In genomic region chr2:193103064-193103463, GRCh38 we compare ENCODE assay signal across 21 cellular contexts.
DNase-seq lines count a peak whose midpoint lies in the region; ATAC-seq, FAIRE-seq and TF ChIP-seq lines count a peak whose summit lies in the region.
"Had no signal": no experiment of that assay in that cellular context is flagged by ENCODE, and none has a peak within 500 bp of the region (broad histone marks: within the 10 kb centered on the region; RNA-seq: fewer than 3 reads in every experiment).

No MANE protein-coding gene starts in this region.

- CTCF ChIA-PET in RWPE1 (lab: Yijun Ruan, JAX) = no interaction called here

- peak; percentile 32 for DNase-seq in A172 (ENCODE audit: low spot score)
- DNase-seq in RWPE1 (ENCODE audit: low spot score) = peak; percentile 45
- DNase-seq in fibroblast of mammary gland (ENCODE audit: low read depth) = peak; percentile 39
- no peak for DNase-seq in spleen
- DNase-seq in GM13977 (ENCODE audit: low spot score) = no peak
- DNase-seq in caudate nucleus (lab: John Stamatoyannopoulos, UW) = no peak
- DNase-seq in D721Med (ENCODE audit: insufficient read length, low spot score) = no peak
- DNase-seq: activated CD4-positive, alpha-beta T cell treated with anti-CD3 and anti-CD28 coated beads, Interleukin-2, amount 50 U/mL, for 4 hours; activated naive CD8-positive, alpha-beta T cell treated with anti-CD3 and anti-CD28 coated beads, Interleukin-2, amount 50 U/mL, for 24 hours; activated T-cell treated with anti-CD3 and anti-CD28 coated beads, Interleukin-2, amount 50 U/mL, for 48 hours; CD8-positive, alpha-beta T cell; esophagus squamous epithelium; Karpas-422; NCI-H1694; NCI-H510A treated with DMSO at 0.1 percent for 48 hours; sigmoid colon; trophoblast cell had no signal

- no peaks in the 10 kb centered on the region for H3K9me3 ChIP-seq in spleen
- H3K9me3 ChIP-seq: sigmoid colon had no signal

- TF ChIP-seq POLR2A in spleen (IDR thresholded peaks at IDR 0.05) = no peak

- TF ChIP-seq CTCF in RWPE1 (conservative IDR thresholded peaks at IDR 0.05; ENCODE audit: low read depth) (no peak), fibroblast of mammary gland (conservative IDR thresholded peaks at IDR 0.05; ENCODE audit: control insufficient read depth, insufficient read depth, low read depth, low read length) (no peak), spleen (IDR thresholded peaks at IDR 0.05 in 8 of 11, conservative IDR thresholded peaks at IDR 0.05 in 3 of 11) (no peak), GM13977 (IDR thresholded peaks at IDR 0.05; ENCODE audit: extremely low read depth, insufficient read depth, missing control alignments) (no peak), D721Med (IDR thresholded peaks at IDR 0.05; ENCODE audit: insufficient read depth, missing control alignments) (no peak)

- POLR2A ChIA-PET in RWPE1 (lab: Yijun Ruan, JAX; ENCODE audit: low non-redundant PET) = no interaction called here

- ATAC-seq in HG02610 (IDR thresholded peaks at IDR 0.05; ENCODE audit: unreplicated experiment) = peak; percentile 55
- ATAC-seq: activated naive CD8-positive, alpha-beta T cell treated with anti-CD3 and anti-CD28 coated beads, Interleukin-2, amount 50 U/mL, for 24 hours; CD8-positive, alpha-beta T cell; left lobe of liver; stimulated activated memory B cell treated with anti-CD40 and anti-IgM and Interleukin-4, amounts not matched to agents 10 μg/mL and 1 μg/mL and 100 μg/mL, for 72 hours had no signal

- intact Hi-C loops in spleen (cut with DNase I; ENCODE audit: low total_unique reads) = no loop called here

- no peak overlapping the region for H3K4me3 ChIP-seq in fibroblast of mammary gland (ENCODE audit: control insufficient read depth, low read depth, low read length)
- no peak overlapping the region for H3K4me3 ChIP-seq in spleen
- H3K4me3 ChIP-seq: esophagus squamous epithelium, sigmoid colon had no signal

- H3K4me1 ChIP-seq in spleen = no peaks in the 10 kb centered on the region
- H3K4me1 ChIP-seq: esophagus squamous epithelium, sigmoid colon had no signal

- H3K36me3 ChIP-seq in spleen = no peaks in the 10 kb centered on the region
- H3K36me3 ChIP-seq: esophagus squamous epithelium, sigmoid colon had no signal

- H3K27ac ChIP-seq in RWPE1 (no peak overlapping the region), spleen (no peak overlapping the region), caudate nucleus (ENCODE audit: low read depth, low read length) (no peak overlapping the region)
- H3K27ac ChIP-seq: esophagus squamous epithelium, sigmoid colon had no signal

- WGBS in spleen, 5 donors = 74 to 84% (median 78%) methylated on average over 1 of the region's 1 CpG

- in situ Hi-C loops in GM13977 (cut with MboI; ENCODE audit: low pct_unique_long_range_greater_than_20kb, low sequenced_read_pairs, unreplicated experiment) = no loop called here

- no peaks in the 10 kb centered on the region for H3K27me3 ChIP-seq in spleen (replicated peaks in 1 of 7)
- H3K27me3 ChIP-seq: esophagus squamous epithelium, sigmoid colon had no signal

- FAIRE-seq in D721Med (lab: Jason Lieb, UNC) = no peak
- FAIRE-seq: G401.6 had no signal

Comparison
In these comparisons a context has a peak if more than half of its experiments do, and no peak if none do; other contexts are left out.
1. DNase-seq: peak in A172 (single experiment), RWPE1 (single experiment) and fibroblast of mammary gland (single experiment); none in spleen (single experiment), GM13977 (single experiment), caudate nucleus (0 of 61) and D721Med (single experiment).